In genomic region chr11:75814686-75815344, GRCh38 we compare ENCODE assay signal across 8 cellular contexts. TPM values are rescaled to one million over a fixed set of nuclear protein-coding genes. Genes with fewer than 3 reads are reported as not detected.
DNase-seq lines count a peak whose midpoint lies in the region; ATAC-seq and TF ChIP-seq lines count a peak whose summit lies in the region.

TSS of gene UVRAG (plus strand) at chr11:75815210. CDS start at chr11:75815408, 198 bp downstream.

- peaks cover 67% of the 10 kb centered on the region for H3K4me1 ChIP-seq in DOHH2 (ENCODE audit: control insufficient read depth, low read length)
- peaks cover 17% of the 10 kb centered on the region for H3K4me1 ChIP-seq in GM23338 (ENCODE audit: insufficient read depth)

- no peak within 1 kb of the TSS; the same call in 1 of the 3 replicates for H3K4me3 Mint-ChIP-seq in GM23338
- H3K4me3 Mint-ChIP-seq in naive B cell, result peak within 1 kb of the TSS in 1 of 8 donors; percentile 98
- no peak within 1 kb of the TSS for H3K4me3 Mint-ChIP-seq in stimulated activated memory B cell treated with anti-CD40 and anti-IgM and Interleukin-4, amounts not matched to agents 10 μg/mL and 1 μg/mL and 100 μg/mL, for 72 hours

- H3F3A ChIP-seq in DOHH2 (ENCODE audit: control insufficient read depth, insufficient read depth), result peaks cover 7% of the 10 kb centered on the region
- H3F3A ChIP-seq in GM23338 (replicated peaks; ENCODE audit: low read depth), result no peaks in the 10 kb centered on the region

- peak within 1 kb of the TSS; percentile 75 for H3K4me2 ChIP-seq in DOHH2 (ENCODE audit: low read length)
- peak within 1 kb of the TSS; percentile 92 for H3K4me2 ChIP-seq in GM23338

- H4K20me1 ChIP-seq in DOHH2 (ENCODE audit: control insufficient read depth, insufficient read depth, low read depth, low read length) (no peaks in the 10 kb centered on the region), GM23338 (replicated peaks; ENCODE audit: insufficient read depth) (no peaks in the 10 kb centered on the region; the same call in none of the 2 replicates)

- H3K9me3 Mint-ChIP-seq in GM23338, result no peaks in the 10 kb centered on the region
- H3K9me3 Mint-ChIP-seq in naive B cell, result peaks cover 0 to 1% (median 0%) of the 10 kb centered on the region in 7 donors
- H3K9me3 Mint-ChIP-seq in stimulated activated memory B cell treated with anti-CD40 and anti-IgM and Interleukin-4, amounts not matched to agents 10 μg/mL and 1 μg/mL and 100 μg/mL, for 72 hours, result no peaks in the 10 kb centered on the region

- peak within 1 kb of the TSS; percentile 98 for H3K4me3 ChIP-seq in DOHH2 (ENCODE audit: low read length)
- H3K4me3 ChIP-seq in GM23338, result peak within 1 kb of the TSS; percentile 93

- H3K27ac Mint-ChIP-seq in GM23338 (peak within 1 kb of the TSS; percentile 96), naive B cell (peak within 1 kb of the TSS in 5 of 6 donors; percentile 89 to 99 (median 98))
- H3K27ac Mint-ChIP-seq in stimulated activated memory B cell treated with anti-CD40 and anti-IgM and Interleukin-4, amounts not matched to agents 10 μg/mL and 1 μg/mL and 100 μg/mL, for 72 hours, result no peak within 1 kb of the TSS

- peaks cover 16% of the 10 kb centered on the region for H3K4me1 Mint-ChIP-seq in GM23338
- H3K4me1 Mint-ChIP-seq in naive B cell, result peaks cover 21 to 32% (median 26%) of the 10 kb centered on the region in 3 donors
- peaks cover 48% of the 10 kb centered on the region for H3K4me1 Mint-ChIP-seq in stimulated activated memory B cell treated with anti-CD40 and anti-IgM and Interleukin-4, amounts not matched to agents 10 μg/mL and 1 μg/mL and 100 μg/mL, for 72 hours

- H3K36me3 Mint-ChIP-seq in GM23338 (ENCODE audit: low read depth) (no peaks in the 10 kb centered on the region), naive B cell (no peaks in the 10 kb centered on the region)
- H3K36me3 Mint-ChIP-seq in stimulated activated memory B cell treated with anti-CD40 and anti-IgM and Interleukin-4, amounts not matched to agents 10 μg/mL and 1 μg/mL and 100 μg/mL, for 72 hours, result peaks cover 5% of the 10 kb centered on the region

- H3K9me3 ChIP-seq in DOHH2 (ENCODE audit: control insufficient read depth, insufficient read depth, low read length), result no peaks in the 10 kb centered on the region

- H3K79me2 ChIP-seq in DOHH2 (ENCODE audit: control insufficient read depth, low read length), result peaks cover 77% of the 10 kb centered on the region
- peaks cover 40% of the 10 kb centered on the region for H3K79me2 ChIP-seq in GM23338 (replicated peaks; ENCODE audit: insufficient read depth)

- no peak for TF ChIP-seq CTCF in DOHH2 (IDR thresholded peaks at IDR 0.05; ENCODE audit: low read depth, low read length, poor library complexity, severe bottlenecking)
- no peak for TF ChIP-seq CTCF in GM23338 (conservative IDR thresholded peaks at IDR 0.05; ENCODE audit: low read depth in 2 of 2)

- ATAC-seq in GM23338 (peak; percentile 83), naive B cell (ENCODE audit: low read depth in 2 of 2) (peak; percentile 78 to 81)
- ATAC-seq in stimulated activated memory B cell treated with anti-CD40 and anti-IgM and Interleukin-4, amounts not matched to agents 10 μg/mL and 1 μg/mL and 100 μg/mL, for 72 hours, result peak; percentile 95

- H3K36me3 ChIP-seq in DOHH2 (ENCODE audit: control insufficient read depth, low read length) (peaks cover 41% of the 10 kb centered on the region), GM23338 (ENCODE audit: insufficient read depth) (no peaks in the 10 kb centered on the region)

- H2AFZ ChIP-seq in GM23338, result peak within 1 kb of the TSS; percentile 90

- H3K9me2 ChIP-seq in DOHH2 (replicated peaks; ENCODE audit: control insufficient read depth, low read length) (no peaks in the 10 kb centered on the region), GM23338 (ENCODE audit: insufficient read depth) (no peaks in the 10 kb centered on the region)

- H3K27me3 Mint-ChIP-seq in GM23338 (ENCODE audit: insufficient read depth, low read depth, poor library complexity) (peaks cover 2% of the 10 kb centered on the region), naive B cell (no peaks in the 10 kb centered on the region)
- H3K27me3 Mint-ChIP-seq in stimulated activated memory B cell treated with anti-CD40 and anti-IgM and Interleukin-4, amounts not matched to agents 10 μg/mL and 1 μg/mL and 100 μg/mL, for 72 hours, result no peaks in the 10 kb centered on the region

- H3K27me3 ChIP-seq in DOHH2 (ENCODE audit: control insufficient read depth, low read length), result no peaks in the 10 kb centered on the region
- H3K27me3 ChIP-seq in GM23338 (ENCODE audit: insufficient read depth), result peaks cover 7% of the 10 kb centered on the region; the same call in 1 of the 2 replicates

- H3K27ac ChIP-seq in DOHH2 (ENCODE audit: low read depth, low read length) (peak within 1 kb of the TSS; percentile 99), GM23338 (ENCODE audit: low read depth) (peak within 1 kb of the TSS; percentile 48; the same call in 1 of the 2 replicates)

- DNase-seq in GM23338 (ENCODE audit: low spot score), result peak; percentile 99
- DNase-seq in LHCN-M2 (ENCODE audit: low read depth), result peak; percentile 99
- DNase-seq in RPMI8226, result peak; percentile 100
- DNase-seq in activated T-helper 1 cell treated with anti-CD3 and anti-CD28 coated beads, Interleukin-2, amount 50 U/mL, for 16 hours (ENCODE audit: low read depth in 1 of 2, low spot score in 1 of 2), result peak; percentile 94 to 96
- peak; percentile 99 for DNase-seq in fibroblast of gingiva (ENCODE audit: low read depth)
- peak; percentile 100 for DNase-seq in naive B cell

TF ChIP-seq in GM23338, 12 proteins besides CTCF, POLR2A, EP300 and RAD21:
- TF ChIP-seq POLR2AphosphoS5 (IDR thresholded peaks at IDR 0.05; ENCODE audit: low read depth) (peak; percentile 69), ZNF114 (CRISPR knock-in tag; IDR thresholded peaks at IDR 0.05) (no peak)

RNA-seq across cellular contexts. Expression of gene UVRAG, which starts in this region (rescaled TPM):
- 11.4 and 15.3 TPM in 2 replicates for total RNA-seq in GM23338 (2014; rRNA removed; shearing (Covaris generic))
- polyA plus RNA-seq in GM23338 (2016; fragmentation: Nextera tagmentation; extraction: Ambion mirVana) (15.4 and 17.4 TPM in 2 replicates), naive B cell (ENCODE audit: low read depth in 6 of 6) (10 to 100 TPM; 39.6 to 94.0 (median 70.8) TPM)
- 10.8 and 12.2 TPM in 2 replicates for total RNA-seq in LHCN-M2 (2014; rRNA removed)
- 4.6 TPM for polyA plus RNA-seq in LHCN-M2 (2012)

Comparison
In these comparisons a context has a peak if more than half of its experiments do, and no peak if none do; other contexts are left out.
1. Peak in every context shown above with its lines: DNase-seq, ATAC-seq, H3K4me3 ChIP-seq and H3K27ac ChIP-seq.